ENCODE assay signal across 1 cellular context in genomic region chr16:29261427-29262248, GRCh38.
TF ChIP-seq lines count a peak whose summit lies in the region.

No MANE protein-coding gene starts in this region.

TF ChIP-seq in SK-N-SH treated with all-trans-retinoic acid at 6 μM for 48 hours, 23 proteins besides CTCF, POLR2A, EP300 and RAD21 (continued from another document):
- TF ChIP-seq TSHZ2 (CRISPR knock-in tag; IDR thresholded peaks at IDR 0.05), result peak; percentile 41
- peak; percentile 88 for TF ChIP-seq ZFP3 (CRISPR knock-in tag; IDR thresholded peaks at IDR 0.05)
- peak; percentile 66; the same call in 1 of the 2 replicates for TF ChIP-seq ESRRG (CRISPR knock-in tag; IDR thresholded peaks at IDR 0.05)
